Comparison of ENCODE assay signal across 23 cellular contexts in the genomic region with DNA sequence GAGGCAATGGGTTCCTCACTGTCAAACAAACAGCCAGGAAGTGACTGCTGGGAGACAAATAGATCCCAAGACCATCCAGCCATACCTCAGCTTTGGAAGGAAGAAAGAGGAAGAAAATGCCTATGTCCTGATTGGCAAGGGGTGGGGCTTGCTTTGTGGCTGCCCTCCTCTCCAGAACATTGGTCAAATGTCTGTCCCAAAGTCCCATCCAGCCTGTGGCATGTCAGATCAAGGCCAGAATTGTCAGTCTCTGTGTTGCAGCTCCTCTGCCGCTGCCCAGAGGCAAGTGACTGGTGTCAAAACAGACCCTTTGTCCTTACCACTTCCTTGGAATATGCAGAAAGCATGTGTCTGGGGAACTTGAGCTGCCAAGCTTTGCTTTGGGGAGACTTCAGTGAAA.
DNase-seq lines count a peak whose midpoint lies in the region; ATAC-seq and TF ChIP-seq lines count a peak whose summit lies in the region.
"Had no signal": no experiment of that assay in that cellular context is flagged by ENCODE, and none has a peak within 500 bp of the region (broad histone marks: within the 10 kb centered on the region; RNA-seq: fewer than 3 reads in every experiment).

No MANE protein-coding gene starts in this region.

- H3K27me3 ChIP-seq in upper lobe of right lung (no peaks in the 10 kb centered on the region), hepatocyte (no peaks in the 10 kb centered on the region)

- no peaks in the 10 kb centered on the region for H3K79me2 ChIP-seq in hepatocyte
- no peaks in the 10 kb centered on the region for H3K79me2 ChIP-seq in OCI-LY7 (ENCODE audit: insufficient read depth, low read depth, low read length)

- BruUV-seq in OCI-LY7 (replicated peaks; lab: Mats Ljungman, UMichigan), result no TSS peak

- ATAC-seq in upper lobe of right lung, result peak; percentile 61
- ATAC-seq in GM21526 (IDR thresholded peaks at IDR 0.05; ENCODE audit: low FRiP score, unreplicated experiment), result no peak
- ATAC-seq: SK-N-SH treated with all-trans-retinoic acid at 6 μM for 48 hours had no signal

- peak; percentile 38 for DNase-seq in activated CD8-positive, alpha-beta memory T cell treated with anti-CD3 and anti-CD28 coated beads for 24 hours
- no peak for DNase-seq in activated CD8-positive, alpha-beta memory T cell treated with anti-CD3 and anti-CD28 coated beads, Interleukin-2, amount 50 U/mL, for 4 hours
- DNase-seq in NB4 (ENCODE audit: low read depth) (peak; percentile 32), islet precursor cell (peak; percentile 74), upper lobe of right lung (no peak), hepatocyte (ENCODE audit: low spot score) (no peak), OCI-LY7 (ENCODE audit: low spot score) (no peak)
- DNase-seq: 8988T, DMS79, GOT3, HCEC 1CT, KBM-7, NCI-H1048, NCI-H1436, NCI-H187 treated with DMSO at 0.1 percent for 48 hours, NCI-H2107, NCI-H446 treated with DMSO at 0.1 percent for 48 hours, NCI-H526 treated with DMSO at 0.1 percent for 48 hours, PC-9, SHP77 treated with DMSO at 0.1 percent for 48 hours had no signal

- no peak overlapping the region for H3K27ac ChIP-seq in upper lobe of right lung
- H3K27ac ChIP-seq in hepatocyte, result no peak overlapping the region
- no peak overlapping the region for H3K27ac ChIP-seq in OCI-LY7 (ENCODE audit: low read depth, low read length, poor library complexity, severe bottlenecking)
- H3K27ac ChIP-seq: PC-9, RWPE1 had no signal

- H3K9me3 ChIP-seq in upper lobe of right lung, result no peaks in the 10 kb centered on the region
- no peaks in the 10 kb centered on the region for H3K9me3 ChIP-seq in hepatocyte (ENCODE audit: low read depth)
- H3K9me3 ChIP-seq in OCI-LY7 (ENCODE audit: low read length), result no peaks in the 10 kb centered on the region

- H2AFZ ChIP-seq in hepatocyte (no peak overlapping the region), OCI-LY7 (ENCODE audit: low read length) (no peak overlapping the region)
- H2AFZ ChIP-seq: PC-9 had no signal

- H3K4me2 ChIP-seq in hepatocyte (no peak overlapping the region), OCI-LY7 (ENCODE audit: low read length) (no peak overlapping the region)
- H3K4me2 ChIP-seq: PC-9 had no signal

- intact Hi-C loops in upper lobe of right lung (cut with DNase I), result no loop called here
- intact Hi-C loops in OCI-LY7 (cut with micrococcal nuclease; ENCODE audit: unreplicated experiment), result no loop called here

- H3K36me3 ChIP-seq in upper lobe of right lung (no peaks in the 10 kb centered on the region), hepatocyte (replicated peaks; ENCODE audit: insufficient read depth, low read depth) (no peaks in the 10 kb centered on the region), OCI-LY7 (ENCODE audit: insufficient read depth, low read length) (no peaks in the 10 kb centered on the region)

- H3K4me3 ChIP-seq in NB4 (ENCODE audit: low read depth, low read length) (no peak overlapping the region), upper lobe of right lung (no peak overlapping the region), hepatocyte (no peak overlapping the region), OCI-LY7 (ENCODE audit: low read depth, low read length, poor library complexity, severe bottlenecking) (no peak overlapping the region)
- H3K4me3 ChIP-seq: PC-9 had no signal

- H3K4me1 ChIP-seq in upper lobe of right lung (no peaks in the 10 kb centered on the region), hepatocyte (ENCODE audit: insufficient read depth) (no peaks in the 10 kb centered on the region), OCI-LY7 (ENCODE audit: insufficient read depth, low read length, poor library complexity, severe bottlenecking) (no peaks in the 10 kb centered on the region)

- WGBS in hepatocyte (ENCODE audit: low lambda C conversion rate, missing lambda C conversion rate), result 80% methylated on average over 1 of the region's 1 CpG

- TF ChIP-seq CTCF in NB4 (IDR thresholded peaks at IDR 0.05; ENCODE audit: low read depth, low read length) (no peak), upper lobe of right lung (IDR thresholded peaks at IDR 0.05) (no peak), hepatocyte (IDR thresholded peaks at IDR 0.05; ENCODE audit: poor library complexity) (no peak), OCI-LY7 (conservative IDR thresholded peaks at IDR 0.05; ENCODE audit: low read length) (no peak)

- POLR2A ChIA-PET in OCI-LY7 (lab: Charles Lee), result no interaction called here

- CTCF ChIA-PET in OCI-LY7 (lab: Charles Lee; ENCODE audit: unreplicated experiment), result no interaction called here

- no peaks in the 10 kb centered on the region for H4K20me1 ChIP-seq in hepatocyte (ENCODE audit: insufficient read depth, poor library complexity, severe bottlenecking)
- no peaks in the 10 kb centered on the region for H4K20me1 ChIP-seq in OCI-LY7 (ENCODE audit: insufficient read depth, low read length)

- H3K9me2 ChIP-seq in hepatocyte (replicated peaks; ENCODE audit: insufficient read depth), result no peaks in the 10 kb centered on the region
- H3K9me2 ChIP-seq in OCI-LY7 (ENCODE audit: insufficient read depth, low read length), result no peaks in the 10 kb centered on the region

- no peak for TF ChIP-seq POLR2A in NB4 (IDR thresholded peaks at IDR 0.05; ENCODE audit: extremely low read depth, insufficient read length)

Comparison
In these comparisons a context has a peak if more than half of its experiments do, and no peak if none do; other contexts are left out.
1. DNase-seq: peak in activated CD8-positive, alpha-beta memory T cell treated with anti-CD3 and anti-CD28 coated beads for 24 hours (single experiment), NB4 (single experiment) and islet precursor cell (single experiment); none in activated CD8-positive, alpha-beta memory T cell treated with anti-CD3 and anti-CD28 coated beads, Interleukin-2, amount 50 U/mL, for 4 hours (single experiment), upper lobe of right lung (single experiment), hepatocyte (single experiment) and OCI-LY7 (single experiment).